In the genomic region with DNA sequence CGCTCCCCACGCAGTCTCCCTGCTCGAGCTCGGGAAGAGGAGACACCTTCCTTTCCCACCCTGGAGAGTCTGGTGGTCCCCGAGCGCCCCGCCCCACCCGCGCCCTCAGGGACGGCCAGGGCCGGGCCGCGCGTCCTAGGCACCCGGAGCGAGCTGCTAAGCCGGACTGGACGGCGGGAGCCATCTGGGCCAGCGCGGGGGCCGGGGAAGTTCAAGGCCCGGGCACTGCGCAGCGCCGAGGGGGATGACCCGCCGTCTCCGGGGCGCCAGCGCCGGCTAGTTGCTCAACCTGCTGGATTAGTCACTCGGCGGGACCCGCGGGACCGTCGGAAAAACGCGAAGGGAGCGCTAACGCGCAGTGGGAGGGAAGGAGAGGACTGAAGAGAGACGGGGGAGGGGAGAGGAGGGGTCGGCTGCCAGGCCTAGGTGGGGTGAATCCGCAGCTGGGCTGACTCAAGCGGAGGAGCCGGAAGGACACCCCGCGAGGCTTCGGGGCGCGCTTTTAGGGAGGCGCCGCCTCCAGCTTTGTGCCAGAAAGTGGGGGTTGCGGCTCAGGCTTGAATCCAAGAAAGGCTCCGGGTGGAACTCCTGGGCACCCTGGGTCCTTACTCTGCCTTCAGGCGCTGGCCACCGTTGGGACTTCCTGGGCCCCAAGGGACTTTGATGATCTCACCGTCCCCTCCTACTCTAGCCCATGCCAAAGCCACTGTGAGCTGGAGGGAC, we compare ENCODE assay signal across 8 cellular contexts.
DNase-seq lines count a peak whose midpoint lies in the region; ATAC-seq and TF ChIP-seq lines count a peak whose summit lies in the region.

No MANE protein-coding gene starts in this region.

- peaks cover 31% of the 10 kb centered on the region for H3K4me1 Mint-ChIP-seq in endodermal cell
- H3K4me1 Mint-ChIP-seq in natural killer cell treated with Interleukin-12 subunit alpha and Interleukin-12 subunit beta and Interleukin-15 and Interleukin-18, amount 100 ng/mL, for 72 hours (ENCODE audit: low read depth in 2 of 2) = peaks cover 27 to 47% of the 10 kb centered on the region in 2 donors

- peak; percentile 68 to 85 for ATAC-seq in natural killer cell treated with Interleukin-12 subunit alpha and Interleukin-12 subunit beta and Interleukin-15 and Interleukin-18, amount 100 ng/mL, for 72 hours
- ATAC-seq in GM19455 (IDR thresholded peaks at IDR 0.05; ENCODE audit: unreplicated experiment) = no peak

- peaks cover 12 to 25% (median 16%) of the 10 kb centered on the region in 11 experiments for H3K27me3 ChIP-seq in BLaER1 treated with 17β-estradiol and CSF1 and Interleukin-3, amounts not matched to agents 10 nM and 100 nM
- H3K27me3 ChIP-seq in endodermal cell (ENCODE audit: control insufficient read depth, insufficient read depth, low read length, poor library complexity, severe bottlenecking) = peaks cover 44% of the 10 kb centered on the region

- no peaks in the 10 kb centered on the region for H3K36me3 Mint-ChIP-seq in endodermal cell (ENCODE audit: low read depth)
- no peaks in the 10 kb centered on the region for H3K36me3 Mint-ChIP-seq in natural killer cell treated with Interleukin-12 subunit alpha and Interleukin-12 subunit beta and Interleukin-15 and Interleukin-18, amount 100 ng/mL, for 72 hours

- H4K20me1 ChIP-seq in BLaER1 treated with 17β-estradiol and CSF1 and Interleukin-3, amounts not matched to agents 10 nM and 100 nM = no peaks in the 10 kb centered on the region

- no peak for TF ChIP-seq POLR2A in NB4 (IDR thresholded peaks at IDR 0.05; ENCODE audit: extremely low read depth, insufficient read length)

- H3K9ac ChIP-seq in BLaER1 treated with 17β-estradiol and CSF1 and Interleukin-3, amounts not matched to agents 10 nM and 100 nM = no peak overlapping the region
- no peak overlapping the region for H3K9ac ChIP-seq in endodermal cell (ENCODE audit: extremely low read depth, low read length, poor library complexity, severe bottlenecking)

- peak overlapping the region in 9 of 11 experiments; percentile 4 to 98 (median 91); a peak in 17 of 22 replicates for H3K4me2 ChIP-seq in BLaER1 treated with 17β-estradiol and CSF1 and Interleukin-3, amounts not matched to agents 10 nM and 100 nM

- TF ChIP-seq CTCF in NB4 (IDR thresholded peaks at IDR 0.05; ENCODE audit: low read depth, low read length) (no peak), endodermal cell (conservative IDR thresholded peaks at IDR 0.05) (no peak)

- H3K4me3 ChIP-seq in BLaER1 treated with 17β-estradiol and CSF1 and Interleukin-3, amounts not matched to agents 10 nM and 100 nM = no peak overlapping the region
- H3K4me3 ChIP-seq in NB4 (ENCODE audit: low read depth, low read length) (peak overlapping the region; percentile 25), endodermal cell (ENCODE audit: low read length) (peak overlapping the region; percentile 58)

- peaks cover 80% of the 10 kb centered on the region for H3K27me3 Mint-ChIP-seq in endodermal cell (ENCODE audit: insufficient read depth)
- H3K27me3 Mint-ChIP-seq in natural killer cell treated with Interleukin-12 subunit alpha and Interleukin-12 subunit beta and Interleukin-15 and Interleukin-18, amount 100 ng/mL, for 72 hours = peaks cover 44 to 69% of the 10 kb centered on the region in 2 donors

- DNase-seq in NB4 (ENCODE audit: low read depth) = peak; percentile 90
- peak; percentile 84 for DNase-seq in endodermal cell
- peak; percentile 74 for DNase-seq in natural killer cell treated with Interleukin-12 subunit alpha and Interleukin-12 subunit beta and Interleukin-15 and Interleukin-18, amount 100 ng/mL, for 72 hours (ENCODE audit: low spot score)
- no peak for DNase-seq in amygdala (lab: John Stamatoyannopoulos, UW)
- no peak for DNase-seq in T-helper 1 cell
- no peak for DNase-seq in NCI-H526 (lab: John Stamatoyannopoulos, UW)

- no peak overlapping the region for H3K27ac Mint-ChIP-seq in endodermal cell
- peak overlapping the region in 1 of 2 donors; percentile 76 for H3K27ac Mint-ChIP-seq in natural killer cell treated with Interleukin-12 subunit alpha and Interleukin-12 subunit beta and Interleukin-15 and Interleukin-18, amount 100 ng/mL, for 72 hours

- no peaks in the 10 kb centered on the region for H3K36me3 ChIP-seq in BLaER1 treated with 17β-estradiol and CSF1 and Interleukin-3, amounts not matched to agents 10 nM and 100 nM
- no peaks in the 10 kb centered on the region for H3K36me3 ChIP-seq in endodermal cell (ENCODE audit: control insufficient read depth, insufficient read depth, low read length)

- peak overlapping the region; percentile 59 for H3K4me3 Mint-ChIP-seq in endodermal cell
- no peak overlapping the region for H3K4me3 Mint-ChIP-seq in natural killer cell treated with Interleukin-12 subunit alpha and Interleukin-12 subunit beta and Interleukin-15 and Interleukin-18, amount 100 ng/mL, for 72 hours

- 16 to 31% methylated on average over 36 to 60 of the region's 60 CpGs for WGBS in endodermal cell (ENCODE audit: insufficient coverage in 1 of 2, insufficient read length in 1 of 2), 2 experiments

- H3K9me3 ChIP-seq in BLaER1 treated with 17β-estradiol and CSF1 and Interleukin-3, amounts not matched to agents 10 nM and 100 nM (replicated peaks in 1 of 11) = no peaks in the 10 kb centered on the region
- no peaks in the 10 kb centered on the region for H3K9me3 ChIP-seq in endodermal cell (ENCODE audit: control insufficient read depth, low read length)

- H3K4me1 ChIP-seq in BLaER1 treated with 17β-estradiol and CSF1 and Interleukin-3, amounts not matched to agents 10 nM and 100 nM = peaks cover 28 to 70% (median 59%) of the 10 kb centered on the region in 10 experiments
- peaks cover 14% of the 10 kb centered on the region for H3K4me1 ChIP-seq in endodermal cell (ENCODE audit: control insufficient read depth, insufficient read depth, low read length)

- H3K27ac ChIP-seq in BLaER1 treated with 17β-estradiol and CSF1 and Interleukin-3, amounts not matched to agents 10 nM and 100 nM = no peak overlapping the region
- H3K27ac ChIP-seq in endodermal cell (ENCODE audit: low read depth, low read length) = no peak overlapping the region

- H3K9me3 Mint-ChIP-seq in endodermal cell = no peaks in the 10 kb centered on the region
- no peaks in the 10 kb centered on the region for H3K9me3 Mint-ChIP-seq in natural killer cell treated with Interleukin-12 subunit alpha and Interleukin-12 subunit beta and Interleukin-15 and Interleukin-18, amount 100 ng/mL, for 72 hours

Comparison
In these comparisons a context has a peak if more than half of its experiments do, and no peak if none do; other contexts are left out.
1. H3K4me3 ChIP-seq: peak in NB4 (single experiment) and endodermal cell (single experiment); none in BLaER1 treated with 17β-estradiol and CSF1 and Interleukin-3, amounts not matched to agents 10 nM and 100 nM (0 of 10).
2. DNase-seq: peak in NB4 (single experiment), endodermal cell (single experiment) and natural killer cell treated with Interleukin-12 subunit alpha and Interleukin-12 subunit beta and Interleukin-15 and Interleukin-18, amount 100 ng/mL, for 72 hours (single experiment); none in amygdala (0 of 56), T-helper 1 cell (0 of 5) and NCI-H526 (0 of 2).